Comparison of ENCODE assay signal across 14 cellular contexts in the genomic region with DNA sequence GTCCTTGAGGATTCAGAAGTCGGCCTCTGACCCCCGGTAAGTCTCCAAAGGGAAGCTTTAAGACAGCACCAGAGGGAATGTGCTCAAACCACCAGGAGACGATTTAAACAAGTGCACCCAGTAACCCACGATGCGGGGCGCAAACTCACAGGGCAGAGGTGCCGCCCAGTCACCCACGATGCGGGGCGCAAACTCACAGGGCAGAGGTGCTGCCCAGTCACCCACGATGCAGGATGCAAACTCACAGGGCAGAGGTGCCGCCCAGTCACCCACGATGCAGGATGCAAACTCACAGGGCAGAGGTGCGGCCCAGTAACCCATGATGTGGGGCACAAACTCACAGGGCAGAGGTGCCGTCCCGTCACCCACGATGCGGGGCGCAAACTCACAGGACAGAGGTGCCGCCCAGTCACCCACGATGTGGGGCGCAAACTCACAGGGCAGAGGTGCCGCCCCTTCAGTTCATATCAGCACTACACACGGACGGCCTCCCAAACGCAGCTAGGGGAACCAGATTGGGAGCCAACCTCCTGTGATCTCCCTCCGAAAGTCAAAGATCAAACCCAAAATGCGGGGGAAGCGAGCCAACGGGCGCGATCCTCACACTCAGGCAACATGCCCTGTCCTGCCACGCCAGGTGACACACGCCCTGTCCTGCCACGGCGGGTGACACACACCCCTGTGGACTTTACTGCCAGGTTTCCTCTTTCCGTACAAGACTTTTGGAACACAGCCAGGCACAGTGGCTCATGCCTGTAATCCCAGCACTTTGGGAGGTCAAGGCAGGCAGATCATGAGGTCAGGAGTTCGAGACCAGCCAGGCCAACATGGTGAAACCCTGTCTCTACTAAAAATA. TPM values are rescaled to one million over a fixed set of nuclear protein-coding genes. Genes with fewer than 3 reads are reported as not detected.
A peak's percentile ranks its signal among the peaks of the same experiment; 100 is the strongest.
DNase-seq lines count a peak whose midpoint lies in the region; ATAC-seq, FAIRE-seq and TF ChIP-seq lines count a peak whose summit lies in the region.
"Had no signal": no experiment of that assay in that cellular context is flagged by ENCODE, and none has a peak within 500 bp of the region (broad histone marks: within the 10 kb centered on the region; RNA-seq: fewer than 3 reads in every experiment).

No MANE protein-coding gene starts in this region.

- H3K79me2 ChIP-seq in GM23338 (replicated peaks; ENCODE audit: insufficient read depth) (peaks cover 63% of the 10 kb centered on the region), astrocyte (ENCODE audit: insufficient read depth, low read length) (peaks cover 17% of the 10 kb centered on the region)

- no peaks in the 10 kb centered on the region for H3K36me3 ChIP-seq in CD4-positive, CD25-positive, alpha-beta regulatory T cell (ENCODE audit: control insufficient read depth, insufficient read depth, low read length)
- H3K36me3 ChIP-seq in GM23338 (ENCODE audit: insufficient read depth) (no peaks in the 10 kb centered on the region), astrocyte (ENCODE audit: insufficient read depth, low read length) (no peaks in the 10 kb centered on the region)
- no peaks in the 10 kb centered on the region for H3K36me3 ChIP-seq in naive thymus-derived CD4-positive, alpha-beta T cell (ENCODE audit: control insufficient read depth in 2 of 3, insufficient read depth in 3 of 3, low read length in 3 of 3)
- H3K36me3 ChIP-seq: sigmoid colon had no signal

- no peaks in the 10 kb centered on the region for H3K9me3 ChIP-seq in CD4-positive, CD25-positive, alpha-beta regulatory T cell (ENCODE audit: control insufficient read depth in 2 of 2, low read length in 2 of 2)
- H3K9me3 ChIP-seq in astrocyte (ENCODE audit: insufficient read depth, low read depth, low read length): no peaks in the 10 kb centered on the region
- H3K9me3 ChIP-seq in naive thymus-derived CD4-positive, alpha-beta T cell (ENCODE audit: control insufficient read depth in 2 of 3, low read length in 3 of 3): no peaks in the 10 kb centered on the region
- H3K9me3 ChIP-seq: sigmoid colon had no signal

- peak overlapping the region; percentile 68 to 78 (median 76) for H3K4me3 Mint-ChIP-seq in CD4-positive, CD25-positive, alpha-beta regulatory T cell
- H3K4me3 Mint-ChIP-seq in GM23338: peak overlapping the region; percentile 80
- H3K4me3 Mint-ChIP-seq in astrocyte (ENCODE audit: unreplicated experiment): peak overlapping the region; percentile 78
- peak overlapping the region in 9 of 10 donors; percentile 24 to 84 (median 78) for H3K4me3 Mint-ChIP-seq in naive thymus-derived CD4-positive, alpha-beta T cell

- H3K27me3 ChIP-seq in CD4-positive, CD25-positive, alpha-beta regulatory T cell (ENCODE audit: control insufficient read depth, insufficient read depth, low read length): peaks cover 3% of the 10 kb centered on the region
- H3K27me3 ChIP-seq in GM23338 (ENCODE audit: insufficient read depth) (peaks cover 22% of the 10 kb centered on the region), astrocyte (ENCODE audit: insufficient read depth, low read length) (peaks cover 10% of the 10 kb centered on the region)
- H3K27me3 ChIP-seq in naive thymus-derived CD4-positive, alpha-beta T cell (ENCODE audit: control insufficient read depth in 2 of 2, insufficient read depth in 2 of 2, low read length in 2 of 2): peaks cover 0 to 8% of the 10 kb centered on the region in 2 donors

- H3K36me3 Mint-ChIP-seq in CD4-positive, CD25-positive, alpha-beta regulatory T cell: peaks cover 7% of the 10 kb centered on the region
- H3K36me3 Mint-ChIP-seq in GM23338 (ENCODE audit: low read depth) (peaks cover 3% of the 10 kb centered on the region; the same call in 1 of the 3 replicates), astrocyte (ENCODE audit: low read depth, unreplicated experiment) (no peaks in the 10 kb centered on the region)
- peaks cover 0 to 17% (median 0%) of the 10 kb centered on the region in 5 donors for H3K36me3 Mint-ChIP-seq in naive thymus-derived CD4-positive, alpha-beta T cell

- peak overlapping the region; percentile 87 for H3K4me2 ChIP-seq in GM23338
- H3K4me2 ChIP-seq in astrocyte (ENCODE audit: low read length): peak overlapping the region; percentile 88

- H3K4me3 ChIP-seq in CD4-positive, CD25-positive, alpha-beta regulatory T cell (ENCODE audit: low read depth, low read length): no peak overlapping the region
- peak overlapping the region; percentile 83 for H3K4me3 ChIP-seq in GM23338
- H3K4me3 ChIP-seq in astrocyte (ENCODE audit: insufficient read depth, low read depth, low read length): no peak overlapping the region
- H3K4me3 ChIP-seq in naive thymus-derived CD4-positive, alpha-beta T cell (ENCODE audit: low read length): no peak overlapping the region
- H3K4me3 ChIP-seq: sigmoid colon had no signal

- TF ChIP-seq CTCF in GM23338 (conservative IDR thresholded peaks at IDR 0.05; ENCODE audit: low read depth in 2 of 2) (no peak), astrocyte (IDR thresholded peaks at IDR 0.05; ENCODE audit: insufficient read depth, low read depth, low read length) (no peak)

- peaks cover 17% of the 10 kb centered on the region for H4K20me1 ChIP-seq in GM23338 (replicated peaks; ENCODE audit: insufficient read depth)
- peaks cover 34% of the 10 kb centered on the region for H4K20me1 ChIP-seq in astrocyte (ENCODE audit: insufficient read depth, low read length)

- H3K9me3 Mint-ChIP-seq in CD4-positive, CD25-positive, alpha-beta regulatory T cell: peaks cover 0 to 2% (median 0%) of the 10 kb centered on the region in 7 donors
- H3K9me3 Mint-ChIP-seq in GM23338 (no peaks in the 10 kb centered on the region; the same call in 2 of the 3 replicates), astrocyte (ENCODE audit: unreplicated experiment) (no peaks in the 10 kb centered on the region)
- H3K9me3 Mint-ChIP-seq in naive thymus-derived CD4-positive, alpha-beta T cell: peaks cover 0 to 2% (median 0%) of the 10 kb centered on the region in 11 donors

- H3K27ac ChIP-seq in CD4-positive, CD25-positive, alpha-beta regulatory T cell (ENCODE audit: insufficient read depth, low read length, poor library complexity, severe bottlenecking): no peak overlapping the region
- no peak overlapping the region for H3K27ac ChIP-seq in GM23338 (ENCODE audit: low read depth)
- H3K27ac ChIP-seq in astrocyte (ENCODE audit: low read depth, low read length): no peak overlapping the region
- H3K27ac ChIP-seq in naive thymus-derived CD4-positive, alpha-beta T cell (ENCODE audit: low read depth, low read length): no peak overlapping the region
- H3K27ac ChIP-seq: C4-2B, sigmoid colon had no signal

- POLR2A ChIA-PET in naive thymus-derived CD4-positive, alpha-beta T cell (lab: Charles Lee): no interaction called here

- FAIRE-seq in astrocyte (lab: Jason Lieb, UNC): no peak
- FAIRE-seq: islet of Langerhans had no signal

- H3K4me1 Mint-ChIP-seq in CD4-positive, CD25-positive, alpha-beta regulatory T cell: peaks cover 6 to 42% (median 19%) of the 10 kb centered on the region in 4 donors
- H3K4me1 Mint-ChIP-seq in GM23338 (peaks cover 30% of the 10 kb centered on the region), astrocyte (ENCODE audit: low read depth, unreplicated experiment) (peaks cover 10% of the 10 kb centered on the region)
- peaks cover 24 to 52% (median 37%) of the 10 kb centered on the region in 7 donors for H3K4me1 Mint-ChIP-seq in naive thymus-derived CD4-positive, alpha-beta T cell

- no peaks in the 10 kb centered on the region for H3K9me2 ChIP-seq in GM23338 (ENCODE audit: insufficient read depth)

- 0 out of 2 replicates have a peak, but pooled peaks cover 13% of the 10 kb centered on the region for H3F3A ChIP-seq in GM23338 (replicated peaks; ENCODE audit: low read depth)

- no peak overlapping the region for H2AFZ ChIP-seq in GM23338
- no peak overlapping the region for H2AFZ ChIP-seq in astrocyte (ENCODE audit: low read depth, low read length)

- no peak overlapping the region for H3K9ac ChIP-seq in astrocyte (ENCODE audit: low read length)

- CTCF ChIA-PET in naive thymus-derived CD4-positive, alpha-beta T cell (lab: Charles Lee): no interaction called here

- intact Hi-C loops in naive thymus-derived CD4-positive, alpha-beta T cell (cut with micrococcal nuclease): no loop called here
- intact Hi-C loops in head of caudate nucleus (cut with DNase I): no loop called here

- ATAC-seq in CD4-positive, CD25-positive, alpha-beta regulatory T cell (ENCODE audit: low read depth in 2 of 2): no peak
- no peak for ATAC-seq in GM23338
- ATAC-seq in naive thymus-derived CD4-positive, alpha-beta T cell: no peak
- no peak for ATAC-seq in GM21447 (IDR thresholded peaks at IDR 0.05; ENCODE audit: unreplicated experiment)
- ATAC-seq in HG02588 (IDR thresholded peaks at IDR 0.05; ENCODE audit: unreplicated experiment): no peak

- H3K4me1 ChIP-seq in CD4-positive, CD25-positive, alpha-beta regulatory T cell (ENCODE audit: control insufficient read depth, insufficient read depth, low read length, poor library complexity, severe bottlenecking): peaks cover 19% of the 10 kb centered on the region
- H3K4me1 ChIP-seq in GM23338 (ENCODE audit: insufficient read depth) (peaks cover 23% of the 10 kb centered on the region), astrocyte (ENCODE audit: insufficient read depth, low read length) (peaks cover 13% of the 10 kb centered on the region)
- H3K4me1 ChIP-seq in naive thymus-derived CD4-positive, alpha-beta T cell (ENCODE audit: control insufficient read depth in 2 of 2, insufficient read depth in 2 of 2, low read length in 2 of 2): peaks cover 0 to 15% of the 10 kb centered on the region in 2 donors

- no peak overlapping the region for H3K27ac Mint-ChIP-seq in CD4-positive, CD25-positive, alpha-beta regulatory T cell
- H3K27ac Mint-ChIP-seq in GM23338 (no peak overlapping the region), astrocyte (ENCODE audit: unreplicated experiment) (no peak overlapping the region)
- H3K27ac Mint-ChIP-seq in naive thymus-derived CD4-positive, alpha-beta T cell: peak overlapping the region in 2 of 9 donors; percentile 11 to 37

- peaks cover 37% of the 10 kb centered on the region for H3K27me3 Mint-ChIP-seq in CD4-positive, CD25-positive, alpha-beta regulatory T cell
- peaks cover 18% of the 10 kb centered on the region for H3K27me3 Mint-ChIP-seq in GM23338 (ENCODE audit: insufficient read depth, low read depth, poor library complexity)
- H3K27me3 Mint-ChIP-seq in astrocyte (ENCODE audit: low read depth, unreplicated experiment): no peaks in the 10 kb centered on the region
- H3K27me3 Mint-ChIP-seq in naive thymus-derived CD4-positive, alpha-beta T cell: peaks cover 24 to 43% (median 34%) of the 10 kb centered on the region in 5 donors

- DNase-seq in CD4-positive, CD25-positive, alpha-beta regulatory T cell: no peak
- DNase-seq in GM23338 (ENCODE audit: low spot score) (peak; percentile 35), astrocyte (ENCODE audit: low read depth) (no peak), NCI-H1092 (lab: John Stamatoyannopoulos, UW) (no peak), head of caudate nucleus (no peak)
- DNase-seq in naive thymus-derived CD4-positive, alpha-beta T cell: no peak
- DNase-seq: activated CD4-positive, alpha-beta T cell treated with anti-CD3 and anti-CD28 coated beads for 4 hours; GF-D8; sigmoid colon; SW 1271 had no signal

RNA-seq across cellular contexts. Expression of a gene that starts 11.3 kb away (rescaled TPM):
- total RNA-seq in CD4-positive, CD25-positive, alpha-beta regulatory T cell: 23.5 TPM
- polyA plus RNA-seq in CD4-positive, CD25-positive, alpha-beta regulatory T cell: 1 to 10 TPM; 4.8 to 9.9 (median 7.0) TPM
- total RNA-seq in GM23338 (2014; rRNA removed; shearing (Covaris generic)): 71.6 and 104 TPM in 2 replicates
- 50.1 and 54.8 TPM in 2 replicates for polyA plus RNA-seq in GM23338 (2016; fragmentation: Nextera tagmentation; extraction: Ambion mirVana)
- 39.3 and 44.7 TPM in 2 replicates for total RNA-seq in astrocyte
- 10 to 100 TPM; 24.9 to 53.5 (median 32.5) TPM for total RNA-seq in naive thymus-derived CD4-positive, alpha-beta T cell
- polyA plus RNA-seq in naive thymus-derived CD4-positive, alpha-beta T cell: 10 to 100 TPM in 1 of 2 donors, 1 to 10 TPM in 1; 7.3 to 13.8 TPM

RNA-seq across cellular contexts. Expression of a gene that starts 56.8 kb away (rescaled TPM):
- total RNA-seq in CD4-positive, CD25-positive, alpha-beta regulatory T cell: 62.2 TPM
- polyA plus RNA-seq in CD4-positive, CD25-positive, alpha-beta regulatory T cell: 10 to 100 TPM; 29.7 to 42.8 (median 35.6) TPM
- 57.4 and 66.8 TPM in 2 replicates for total RNA-seq in GM23338 (2014; rRNA removed; shearing (Covaris generic))
- 41.4 and 43.6 TPM in 2 replicates for polyA plus RNA-seq in GM23338 (2016; fragmentation: Nextera tagmentation; extraction: Ambion mirVana)
- 27.9 and 30.5 TPM in 2 replicates for total RNA-seq in astrocyte
- total RNA-seq in naive thymus-derived CD4-positive, alpha-beta T cell: 10 to 100 TPM; 52.1 to 95.2 (median 75.1) TPM
- polyA plus RNA-seq in naive thymus-derived CD4-positive, alpha-beta T cell: 10 to 100 TPM; 38.9 to 68.0 TPM
